In genomic region chr4:105088110-105088879, GRCh38 we compare ENCODE assay signal across 10 cellular contexts. TPM values are rescaled to one million over a fixed set of nuclear protein-coding genes. Genes with fewer than 3 reads are reported as not detected.
DNase-seq lines count a peak whose midpoint lies in the region; ATAC-seq and TF ChIP-seq lines count a peak whose summit lies in the region.
"Had no signal": no experiment of that assay in that cellular context is flagged by ENCODE, and none has a peak within 500 bp of the region (broad histone marks: within the 10 kb centered on the region; RNA-seq: fewer than 3 reads in every experiment).

No MANE protein-coding gene starts in this region.

- ATAC-seq in GM21528 (IDR thresholded peaks at IDR 0.05; ENCODE audit: low FRiP score, unreplicated experiment) (no peak), GM18517 (IDR thresholded peaks at IDR 0.05; ENCODE audit: unreplicated experiment) (no peak)

- H3K27ac ChIP-seq in endodermal cell (ENCODE audit: low read depth, low read length), result no peak overlapping the region
- H3K27ac ChIP-seq: cardiac muscle cell had no signal

- DNase-seq in Caki2 (ENCODE audit: low read depth), result peak; percentile 36
- peak; percentile 44 to 83 for DNase-seq in NCI-H446 (lab: John Stamatoyannopoulos, UW)
- DNase-seq in endodermal cell, result peak; percentile 60
- peak; percentile 86 for DNase-seq in myocyte (ENCODE audit: low read depth)
- no peak for DNase-seq in DMS53 treated with DMSO at 0.1 percent for 48 hours (lab: John Stamatoyannopoulos, UW; ENCODE audit: unreplicated experiment)
- no peak for DNase-seq in activated CD4-positive, alpha-beta T cell treated with anti-CD3 and anti-CD28 coated beads for 48 hours
- DNase-seq: NCI-H1930 had no signal

- no peak overlapping the region for H3K4me3 Mint-ChIP-seq in endodermal cell

- no peaks in the 10 kb centered on the region for H3K36me3 ChIP-seq in endodermal cell (ENCODE audit: control insufficient read depth, insufficient read depth, low read length)
- H3K36me3 ChIP-seq: cardiac muscle cell had no signal

- no peaks in the 10 kb centered on the region for H3K4me1 ChIP-seq in endodermal cell (ENCODE audit: control insufficient read depth, insufficient read depth, low read length)

- H3K27me3 Mint-ChIP-seq in endodermal cell (ENCODE audit: insufficient read depth), result no peaks in the 10 kb centered on the region

- 37 to 39% methylated on average over 4 to 10 of the region's 10 CpGs for WGBS in endodermal cell (ENCODE audit: insufficient coverage in 1 of 2, insufficient read length in 1 of 2), 2 experiments

- H3K4me1 Mint-ChIP-seq in endodermal cell, result no peaks in the 10 kb centered on the region

- H3K9ac ChIP-seq in endodermal cell (ENCODE audit: extremely low read depth, low read length, poor library complexity, severe bottlenecking), result no peak overlapping the region

- no peaks in the 10 kb centered on the region for H3K27me3 ChIP-seq in endodermal cell (ENCODE audit: control insufficient read depth, insufficient read depth, low read length, poor library complexity, severe bottlenecking)
- H3K27me3 ChIP-seq: cardiac muscle cell had no signal

- H3K4me3 ChIP-seq in endodermal cell (ENCODE audit: low read length), result no peak overlapping the region
- H3K4me3 ChIP-seq: cardiac muscle cell had no signal

- H3K9me3 ChIP-seq in endodermal cell (ENCODE audit: control insufficient read depth, low read length), result no peaks in the 10 kb centered on the region

- in situ Hi-C loops in Caki2 (cut with HindIII; ENCODE audit: low pct_unique_long_range_greater_than_20kb, low sequenced_read_pairs), result no loop called here

- no peaks in the 10 kb centered on the region for H3K36me3 Mint-ChIP-seq in endodermal cell (ENCODE audit: low read depth)

- no peak for TF ChIP-seq CTCF in endodermal cell (conservative IDR thresholded peaks at IDR 0.05)

- H3K9me3 Mint-ChIP-seq in endodermal cell, result no peaks in the 10 kb centered on the region

- no peak overlapping the region for H3K27ac Mint-ChIP-seq in endodermal cell

RNA-seq across cellular contexts. Expression of gene TET2, which starts 58.4 kb away (rescaled TPM):
- 4.1 and 4.3 TPM in 2 replicates for total RNA-seq in Caki2 (2014; rRNA removed; shearing (Covaris generic); ENCODE audit: low replicate concordance)
- 10 to 100 TPM; 12.0 to 15.5 TPM for total RNA-seq in endodermal cell
- polyA plus RNA-seq in endodermal cell (2013, experiment 1 of 2), result 11.6 TPM
- 12.5 TPM for polyA plus RNA-seq in endodermal cell (2013, experiment 2 of 2)
- total RNA-seq in myocyte, result 15.1 and 18.6 TPM in 2 replicates
- polyA plus RNA-seq in myocyte (2012), result 3.3 TPM

Comparison
In these comparisons a context has a peak if more than half of its experiments do, and no peak if none do; other contexts are left out.
1. DNase-seq: peak in Caki2 (single experiment), NCI-H446 (2 of 2), endodermal cell (single experiment) and myocyte (single experiment); none in DMS53 treated with DMSO at 0.1 percent for 48 hours (single experiment) and activated CD4-positive, alpha-beta T cell treated with anti-CD3 and anti-CD28 coated beads for 48 hours (single experiment).